8 cellular contexts compared by ENCODE assay signal in genomic region chr6:170279977-170280688, GRCh38. TPM values are rescaled to one million over a fixed set of nuclear protein-coding genes. Genes with fewer than 3 reads are reported as not detected.
DNase-seq lines count a peak whose midpoint lies in the region; ATAC-seq and TF ChIP-seq lines count a peak whose summit lies in the region.

No MANE protein-coding gene starts in this region.

- H3K27me3 ChIP-seq in CD4-positive, CD25-positive, alpha-beta regulatory T cell (ENCODE audit: control insufficient read depth, insufficient read depth, low read length): no peaks in the 10 kb centered on the region
- H3K27me3 ChIP-seq in cardiac muscle cell: peaks cover 17% of the 10 kb centered on the region

- H3K27ac Mint-ChIP-seq in CD4-positive, CD25-positive, alpha-beta regulatory T cell: peak overlapping the region in 2 of 3 donors; percentile 81 to 90
- H3K27ac Mint-ChIP-seq in activated CD8-positive, alpha-beta T cell treated with anti-CD3 and anti-CD28 coated beads for 36 hours: peak overlapping the region; percentile 29
- H3K27ac Mint-ChIP-seq in glutamatergic neuron (ENCODE audit: unreplicated experiment): no peak overlapping the region

- DNase-seq in CD4-positive, CD25-positive, alpha-beta regulatory T cell: peak in 2 of 3 donors; percentile 65 to 71
- peak; percentile 59 for DNase-seq in NCI-H1417 treated with DMSO at 0.1 percent for 48 hours (lab: John Stamatoyannopoulos, UW)
- peak; percentile 52 for DNase-seq in activated CD8-positive, alpha-beta T cell treated with anti-CD3 and anti-CD28 coated beads for 36 hours
- DNase-seq in cardiac muscle cell (ENCODE audit: low read depth in 1 of 2, low spot score in 1 of 2): peak; percentile 33 to 60
- no peak for DNase-seq in skeletal muscle cell (ENCODE audit: low read depth)
- no peak for DNase-seq in NCI-H1048 (lab: John Stamatoyannopoulos, UW)
- DNase-seq in glutamatergic neuron: no peak

- peak; percentile 59 to 62 for ATAC-seq in CD4-positive, CD25-positive, alpha-beta regulatory T cell (ENCODE audit: low read depth in 2 of 2)
- peak; percentile 85 for ATAC-seq in GM19351 (IDR thresholded peaks at IDR 0.05; ENCODE audit: unreplicated experiment)
- peak; percentile 70 for ATAC-seq in activated CD8-positive, alpha-beta T cell treated with anti-CD3 and anti-CD28 coated beads for 36 hours

- H3K4me3 ChIP-seq in CD4-positive, CD25-positive, alpha-beta regulatory T cell (ENCODE audit: low read depth, low read length): peak overlapping the region; percentile 44
- H3K4me3 ChIP-seq in cardiac muscle cell (no peak overlapping the region), skeletal muscle cell (ENCODE audit: low read depth, low read length) (peak overlapping the region; percentile 32)

- intact Hi-C loops in activated CD8-positive, alpha-beta T cell treated with anti-CD3 and anti-CD28 coated beads for 36 hours (cut with micrococcal nuclease): no loop called here

- peaks cover 0 to 9% (median 0%) of the 10 kb centered on the region in 7 donors for H3K9me3 Mint-ChIP-seq in CD4-positive, CD25-positive, alpha-beta regulatory T cell
- H3K9me3 Mint-ChIP-seq in activated CD8-positive, alpha-beta T cell treated with anti-CD3 and anti-CD28 coated beads for 36 hours: peaks cover 5% of the 10 kb centered on the region
- peaks cover 2% of the 10 kb centered on the region for H3K9me3 Mint-ChIP-seq in glutamatergic neuron (ENCODE audit: unreplicated experiment)

- CTCF ChIA-PET in activated CD8-positive, alpha-beta T cell treated with anti-CD3 and anti-CD28 coated beads for 36 hours (lab: Charles Lee): interaction anchor here (1.2 kb wide), 1 partner anchor 491 kb away, joined by 3 read pairs; no protein-coding TSS in a partner anchor

- POLR2A ChIA-PET in activated CD8-positive, alpha-beta T cell treated with anti-CD3 and anti-CD28 coated beads for 36 hours (lab: Charles Lee): interaction anchor here (0.9 to 1.5 kb wide), 3 partner anchors 8 to 17 kb away, joined by 3 to 5 read pairs (median 4); no protein-coding TSS in a partner anchor

- H3K4me3 Mint-ChIP-seq in CD4-positive, CD25-positive, alpha-beta regulatory T cell: peak overlapping the region; percentile 85 to 91 (median 88)
- peak overlapping the region; percentile 43 for H3K4me3 Mint-ChIP-seq in activated CD8-positive, alpha-beta T cell treated with anti-CD3 and anti-CD28 coated beads for 36 hours
- H3K4me3 Mint-ChIP-seq in glutamatergic neuron (ENCODE audit: unreplicated experiment): no peak overlapping the region

- no peaks in the 10 kb centered on the region for H3K36me3 Mint-ChIP-seq in CD4-positive, CD25-positive, alpha-beta regulatory T cell
- H3K36me3 Mint-ChIP-seq in activated CD8-positive, alpha-beta T cell treated with anti-CD3 and anti-CD28 coated beads for 36 hours (ENCODE audit: low read depth): no peaks in the 10 kb centered on the region
- no peaks in the 10 kb centered on the region for H3K36me3 Mint-ChIP-seq in glutamatergic neuron (ENCODE audit: unreplicated experiment)

- no peaks in the 10 kb centered on the region for H3K9me3 ChIP-seq in CD4-positive, CD25-positive, alpha-beta regulatory T cell (ENCODE audit: control insufficient read depth in 2 of 2, low read length in 2 of 2)
- no peaks in the 10 kb centered on the region for H3K9me3 ChIP-seq in cardiac muscle cell (ENCODE audit: low read depth)

- peaks cover 16% of the 10 kb centered on the region for H3K27me3 Mint-ChIP-seq in CD4-positive, CD25-positive, alpha-beta regulatory T cell
- no peaks in the 10 kb centered on the region for H3K27me3 Mint-ChIP-seq in activated CD8-positive, alpha-beta T cell treated with anti-CD3 and anti-CD28 coated beads for 36 hours
- H3K27me3 Mint-ChIP-seq in glutamatergic neuron (ENCODE audit: unreplicated experiment): peaks cover 5% of the 10 kb centered on the region

- no peak for TF ChIP-seq CTCF in activated CD8-positive, alpha-beta T cell treated with anti-CD3 and anti-CD28 coated beads for 36 hours (IDR thresholded peaks at IDR 0.05)
- TF ChIP-seq CTCF in cardiac muscle cell (IDR thresholded peaks at IDR 0.05; ENCODE audit: low read depth, low read length): no peak
- no peak for TF ChIP-seq CTCF in glutamatergic neuron (IDR thresholded peaks at IDR 0.05; ENCODE audit: partially characterized antibody, unreplicated experiment)

- peaks cover 10% of the 10 kb centered on the region for H3K4me1 ChIP-seq in CD4-positive, CD25-positive, alpha-beta regulatory T cell (ENCODE audit: control insufficient read depth, insufficient read depth, low read length, poor library complexity, severe bottlenecking)
- H3K4me1 ChIP-seq in cardiac muscle cell (ENCODE audit: low read depth): no peaks in the 10 kb centered on the region

- peaks cover 0 to 24% (median 6%) of the 10 kb centered on the region in 4 donors for H3K4me1 Mint-ChIP-seq in CD4-positive, CD25-positive, alpha-beta regulatory T cell
- H3K4me1 Mint-ChIP-seq in activated CD8-positive, alpha-beta T cell treated with anti-CD3 and anti-CD28 coated beads for 36 hours (ENCODE audit: low read depth): peaks cover 29% of the 10 kb centered on the region
- H3K4me1 Mint-ChIP-seq in glutamatergic neuron (ENCODE audit: low read depth, unreplicated experiment): peaks cover 7% of the 10 kb centered on the region

- peak overlapping the region; percentile 34 for H3K27ac ChIP-seq in CD4-positive, CD25-positive, alpha-beta regulatory T cell (ENCODE audit: insufficient read depth, low read length, poor library complexity, severe bottlenecking)
- no peak overlapping the region for H3K27ac ChIP-seq in cardiac muscle cell

- H3K36me3 ChIP-seq in CD4-positive, CD25-positive, alpha-beta regulatory T cell (ENCODE audit: control insufficient read depth, insufficient read depth, low read length): no peaks in the 10 kb centered on the region
- H3K36me3 ChIP-seq in cardiac muscle cell: no peaks in the 10 kb centered on the region

RNA-seq across cellular contexts. Expression of gene DLL1, which starts 10.7 kb away (rescaled TPM):
- total RNA-seq in CD4-positive, CD25-positive, alpha-beta regulatory T cell: 1.1 TPM
- polyA plus RNA-seq in CD4-positive, CD25-positive, alpha-beta regulatory T cell: under 1 TPM in 2 of 4 donors, not detected in 2; 0.28 to 0.29 TPM
- total RNA-seq in activated CD8-positive, alpha-beta T cell treated with anti-CD3 and anti-CD28 coated beads for 36 hours: 1 to 10 TPM; 1.9 to 2.4 TPM
- 4.3 and 4.7 TPM in 2 replicates for total RNA-seq in cardiac muscle cell
- polyA plus RNA-seq in cardiac muscle cell: 2.2 and 5.3 TPM in 2 replicates
- 34.3 TPM for total RNA-seq in glutamatergic neuron (ENCODE audit: unreplicated experiment)

RNA-seq across cellular contexts. Expression of gene FAM120B, which starts 26.4 kb away (rescaled TPM):
- total RNA-seq in CD4-positive, CD25-positive, alpha-beta regulatory T cell: 35.0 TPM
- 10 to 100 TPM; 28.0 to 33.5 (median 30.6) TPM for polyA plus RNA-seq in CD4-positive, CD25-positive, alpha-beta regulatory T cell
- total RNA-seq in activated CD8-positive, alpha-beta T cell treated with anti-CD3 and anti-CD28 coated beads for 36 hours: 10 to 100 TPM; 19.0 to 19.5 TPM
- total RNA-seq in cardiac muscle cell (13.2 and 13.5 TPM in 2 replicates), glutamatergic neuron (ENCODE audit: unreplicated experiment) (48.3 TPM)
- polyA plus RNA-seq in cardiac muscle cell: 24.9 and 25.7 TPM in 2 replicates

Comparison
In these comparisons a context has a peak if more than half of its experiments do, and no peak if none do; other contexts are left out.
1. DNase-seq: peak in CD4-positive, CD25-positive, alpha-beta regulatory T cell (2 of 3), NCI-H1417 treated with DMSO at 0.1 percent for 48 hours (single experiment), activated CD8-positive, alpha-beta T cell treated with anti-CD3 and anti-CD28 coated beads for 36 hours (single experiment) and cardiac muscle cell (2 of 2); none in skeletal muscle cell (single experiment), NCI-H1048 (single experiment) and glutamatergic neuron (single experiment).
2. Peak in every context shown above with its lines, with median percentiles within 50 percentile points of each other: ATAC-seq.